ENCODE assay signal across 2 cellular contexts in the genomic region with DNA sequence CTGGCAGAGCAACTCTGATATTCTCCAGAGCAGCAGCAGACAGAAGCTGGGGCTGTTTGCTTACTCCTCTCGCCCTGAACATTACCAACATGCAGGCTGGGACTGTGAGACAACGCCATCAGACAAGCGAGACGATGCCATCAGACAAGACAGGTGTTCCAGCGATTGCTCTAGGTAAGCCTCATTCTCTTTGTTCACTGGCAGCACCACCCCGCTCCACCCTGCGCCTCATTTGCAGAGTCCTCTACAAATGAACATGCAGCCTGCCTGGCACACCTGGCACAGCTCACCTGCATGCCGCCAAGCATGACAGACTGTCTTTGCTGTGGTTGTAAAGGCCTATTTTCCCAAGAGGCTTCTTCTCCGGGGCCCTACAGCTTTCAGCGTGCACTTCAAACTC.
TF ChIP-seq lines count a peak whose summit lies in the region.

No MANE protein-coding gene starts in this region.

TF ChIP-seq in IMR-90, 13 proteins besides CTCF, POLR2A, EP300 and RAD21 (continued from another document):
- TF ChIP-seq, protein P1, sequence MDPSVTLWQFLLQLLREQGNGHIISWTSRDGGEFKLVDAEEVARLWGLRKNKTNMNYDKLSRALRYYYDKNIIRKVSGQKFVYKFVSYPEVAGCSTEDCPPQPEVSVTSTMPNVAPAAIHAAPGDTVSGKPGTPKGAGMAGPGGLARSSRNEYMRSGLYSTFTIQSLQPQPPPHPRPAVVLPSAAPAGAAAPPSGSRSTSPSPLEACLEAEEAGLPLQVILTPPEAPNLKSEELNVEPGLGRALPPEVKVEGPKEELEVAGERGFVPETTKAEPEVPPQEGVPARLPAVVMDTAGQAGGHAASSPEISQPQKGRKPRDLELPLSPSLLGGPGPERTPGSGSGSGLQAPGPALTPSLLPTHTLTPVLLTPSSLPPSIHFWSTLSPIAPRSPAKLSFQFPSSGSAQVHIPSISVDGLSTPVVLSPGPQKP (IDR thresholded peaks at IDR 0.05; ENCODE audit: borderline replicate concordance, low read depth, low read length): no peak
- TF ChIP-seq RFX5 (IDR thresholded peaks at IDR 0.05; ENCODE audit: low read depth, low read length): no peak
- no peak for TF ChIP-seq MXI1 (IDR thresholded peaks at IDR 0.05; ENCODE audit: borderline replicate concordance, low read depth, low read length)
- no peak for TF ChIP-seq BHLHE40 (IDR thresholded peaks at IDR 0.05; ENCODE audit: low read depth, low read length)
- TF ChIP-seq FOS (IDR thresholded peaks at IDR 0.05; ENCODE audit: low read depth, low read length): no peak
- no peak for TF ChIP-seq RCOR1 (IDR thresholded peaks at IDR 0.05; ENCODE audit: insufficient replicate concordance, low read length)
- no peak for TF ChIP-seq NFE2L2 (IDR thresholded peaks at IDR 0.05; ENCODE audit: low read depth, low read length)
- no peak for TF ChIP-seq USF2 (IDR thresholded peaks at IDR 0.05; ENCODE audit: low read depth, low read length)
- TF ChIP-seq MAFK (IDR thresholded peaks at IDR 0.05; ENCODE audit: low read depth, low read length): no peak
- no peak for TF ChIP-seq CEBPB (IDR thresholded peaks at IDR 0.05; ENCODE audit: low read depth, low read length)
- TF ChIP-seq MAZ (IDR thresholded peaks at IDR 0.05; ENCODE audit: borderline replicate concordance, low read depth, low read length): no peak
- no peak for TF ChIP-seq CHD1 (IDR thresholded peaks at IDR 0.05; ENCODE audit: low read depth, low read length)

TF ChIP-seq in neural cell, 6 proteins besides CTCF, POLR2A, EP300 and RAD21 (continued from another document):
- TF ChIP-seq, protein P2, sequence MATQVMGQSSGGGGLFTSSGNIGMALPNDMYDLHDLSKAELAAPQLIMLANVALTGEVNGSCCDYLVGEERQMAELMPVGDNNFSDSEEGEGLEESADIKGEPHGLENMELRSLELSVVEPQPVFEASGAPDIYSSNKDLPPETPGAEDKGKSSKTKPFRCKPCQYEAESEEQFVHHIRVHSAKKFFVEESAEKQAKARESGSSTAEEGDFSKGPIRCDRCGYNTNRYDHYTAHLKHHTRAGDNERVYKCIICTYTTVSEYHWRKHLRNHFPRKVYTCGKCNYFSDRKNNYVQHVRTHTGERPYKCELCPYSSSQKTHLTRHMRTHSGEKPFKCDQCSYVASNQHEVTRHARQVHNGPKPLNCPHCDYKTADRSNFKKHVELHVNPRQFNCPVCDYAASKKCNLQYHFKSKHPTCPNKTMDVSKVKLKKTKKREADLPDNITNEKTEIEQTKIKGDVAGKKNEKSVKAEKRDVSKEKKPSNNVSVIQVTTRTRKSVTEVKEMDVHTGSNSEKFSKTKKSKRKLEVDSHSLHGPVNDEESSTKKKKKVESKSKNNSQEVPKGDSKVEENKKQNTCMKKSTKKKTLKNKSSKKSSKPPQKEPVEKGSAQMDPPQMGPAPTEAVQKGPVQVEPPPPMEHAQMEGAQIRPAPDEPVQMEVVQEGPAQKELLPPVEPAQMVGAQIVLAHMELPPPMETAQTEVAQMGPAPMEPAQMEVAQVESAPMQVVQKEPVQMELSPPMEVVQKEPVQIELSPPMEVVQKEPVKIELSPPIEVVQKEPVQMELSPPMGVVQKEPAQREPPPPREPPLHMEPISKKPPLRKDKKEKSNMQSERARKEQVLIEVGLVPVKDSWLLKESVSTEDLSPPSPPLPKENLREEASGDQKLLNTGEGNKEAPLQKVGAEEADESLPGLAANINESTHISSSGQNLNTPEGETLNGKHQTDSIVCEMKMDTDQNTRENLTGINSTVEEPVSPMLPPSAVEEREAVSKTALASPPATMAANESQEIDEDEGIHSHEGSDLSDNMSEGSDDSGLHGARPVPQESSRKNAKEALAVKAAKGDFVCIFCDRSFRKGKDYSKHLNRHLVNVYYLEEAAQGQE (IDR thresholded peaks at IDR 0.05; ENCODE audit: borderline replicate concordance): no peak
- TF ChIP-seq SMC3 (conservative IDR thresholded peaks at IDR 0.05; ENCODE audit: poor library complexity) (no peak), TAF1 (IDR thresholded peaks at IDR 0.05; ENCODE audit: low read depth) (no peak)
